In the genomic region with DNA sequence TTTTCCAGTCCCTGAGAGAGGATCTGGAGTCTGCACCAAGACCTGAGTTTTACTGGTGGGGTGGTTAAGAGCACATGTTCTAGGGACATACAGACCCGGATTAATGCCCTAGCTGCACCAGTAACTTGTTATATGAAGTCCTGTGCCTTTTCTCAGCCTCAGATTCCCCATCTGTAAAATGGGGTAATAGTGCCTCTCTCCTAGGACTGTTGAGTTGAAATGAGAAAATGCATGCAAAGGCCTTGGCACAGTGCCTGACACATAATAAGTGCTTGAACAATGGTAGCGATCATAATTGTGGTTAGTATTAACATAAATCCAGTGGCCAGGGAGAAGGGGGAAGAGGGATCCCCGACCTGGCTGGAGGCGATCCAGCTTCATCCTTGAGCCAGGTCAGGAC, we compare ENCODE assay signal across 13 cellular contexts. TPM values are rescaled to one million over a fixed set of nuclear protein-coding genes. Genes with fewer than 3 reads are reported as not detected.
A peak's percentile ranks its signal among the peaks of the same experiment; 100 is the strongest.
DNase-seq lines count a peak whose midpoint lies in the region; ATAC-seq and TF ChIP-seq lines count a peak whose summit lies in the region.
"Had no signal": no experiment of that assay in that cellular context is flagged by ENCODE, and none has a peak within 500 bp of the region (broad histone marks: within the 10 kb centered on the region; RNA-seq: fewer than 3 reads in every experiment).

No MANE protein-coding gene starts in this region.

- TF ChIP-seq POLR2A in IMR-90 (IDR thresholded peaks at IDR 0.05; ENCODE audit: low read depth, low read length): no peak

- peaks cover 44% of the 10 kb centered on the region for H3K9me1 ChIP-seq in IMR-90 (ENCODE audit: insufficient read depth, low read length)

- in situ Hi-C loops in IMR-90 (cut with MboI; ENCODE audit: low sequenced_read_pairs): no loop called here

- no peak for TF ChIP-seq RAD21 in IMR-90 (IDR thresholded peaks at IDR 0.05; ENCODE audit: low read length)

- no peak overlapping the region for H4K8ac ChIP-seq in IMR-90 (ENCODE audit: low read depth in 2 of 2, low read length in 2 of 2)

- H3K9ac ChIP-seq in IMR-90 (ENCODE audit: low read depth, low read length): no peak overlapping the region
- peak overlapping the region in 2 of 3 donors; percentile 40 to 71 for H3K9ac ChIP-seq in skeletal muscle tissue (ENCODE audit: low read depth in 1 of 3, low read length in 3 of 3)

- no peak overlapping the region for H2AK9ac ChIP-seq in IMR-90 (replicated peaks; ENCODE audit: low read depth, low read length, poor library complexity)

- H3K4me3 ChIP-seq in IMR-90 (ENCODE audit: insufficient read depth, low read depth, low read length): no peak overlapping the region
- no peak overlapping the region for H3K4me3 ChIP-seq in fibroblast of mammary gland (ENCODE audit: control insufficient read depth, low read depth, low read length)
- peak overlapping the region in 1 of 3 donors; percentile 22 for H3K4me3 ChIP-seq in skeletal muscle tissue (ENCODE audit: low read length in 3 of 3)
- H3K4me3 ChIP-seq: testis had no signal

- peaks cover 46 to 99% of the 10 kb centered on the region in 2 experiments for H3K79me1 ChIP-seq in IMR-90 (ENCODE audit: low read depth in 1 of 2, low read length in 2 of 2)

- H3K18ac ChIP-seq in IMR-90 (ENCODE audit: low read depth, low read length): no peak overlapping the region

- BruUV-seq in IMR-90 (replicated peaks; lab: Mats Ljungman, UMichigan): no TSS peak

- dilution Hi-C loops in IMR-90 (cut with HindIII; ENCODE audit: low sequenced_read_pairs, unreplicated experiment): no loop called here

- H4K91ac ChIP-seq in IMR-90 (ENCODE audit: insufficient read depth, low read depth, low read length): no peak overlapping the region

- no peak overlapping the region for H2AK5ac ChIP-seq in IMR-90 (ENCODE audit: low read depth, low read length)

- peaks cover 3% of the 10 kb centered on the region; the same call in 1 of the 2 replicates for H3K36me3 ChIP-seq in IMR-90 (ENCODE audit: control insufficient read depth, insufficient read depth, low read length)
- peaks cover 5 to 14% (median 12%) of the 10 kb centered on the region in 3 donors for H3K36me3 ChIP-seq in skeletal muscle tissue (ENCODE audit: control insufficient read depth in 3 of 3, insufficient read depth in 3 of 3, low read length in 3 of 3)

- H2BK5ac ChIP-seq in IMR-90 (ENCODE audit: low read depth, low read length, poor library complexity, severe bottlenecking): no peak overlapping the region

- H3K4me2 ChIP-seq in IMR-90 (ENCODE audit: low read depth, low read length): no peak overlapping the region

- H2BK20ac ChIP-seq in IMR-90 (ENCODE audit: low read depth, low read length): no peak overlapping the region

- no peak overlapping the region for H2BK120ac ChIP-seq in IMR-90 (ENCODE audit: low read depth, low read length)

- H3K9me3 ChIP-seq in IMR-90 (ENCODE audit: control insufficient read depth, insufficient read depth, low read length): no peaks in the 10 kb centered on the region
- no peaks in the 10 kb centered on the region for H3K9me3 ChIP-seq in skeletal muscle tissue (ENCODE audit: control insufficient read depth in 3 of 3, low read length in 3 of 3)
- H3K9me3 ChIP-seq: testis had no signal

- no peaks in the 10 kb centered on the region for H3K27me3 ChIP-seq in IMR-90 (ENCODE audit: control insufficient read depth, insufficient read depth, low read length)
- H3K27me3 ChIP-seq in skeletal muscle tissue (ENCODE audit: control insufficient read depth in 3 of 3, insufficient read depth in 3 of 3, low read length in 3 of 3): no peaks in the 10 kb centered on the region
- H3K27me3 ChIP-seq: testis had no signal

- no peak overlapping the region for H2AFZ ChIP-seq in IMR-90 (replicated peaks; ENCODE audit: low read length, poor library complexity)

- TF ChIP-seq CTCF in IMR-90 (conservative IDR thresholded peaks at IDR 0.05; ENCODE audit: low read depth, low read length) (no peak), fibroblast of mammary gland (conservative IDR thresholded peaks at IDR 0.05; ENCODE audit: control insufficient read depth, insufficient read depth, low read depth, low read length) (no peak)

- no peak overlapping the region for H3K56ac ChIP-seq in IMR-90 (ENCODE audit: extremely low read depth, insufficient read depth, low read length)

- no peak overlapping the region for H3K14ac ChIP-seq in IMR-90 (replicated peaks; ENCODE audit: low read depth, low read length)

- H3K27ac ChIP-seq in IMR-90 (ENCODE audit: insufficient read depth, low read length) (no peak overlapping the region), skeletal muscle tissue (ENCODE audit: low read depth, low read length) (peak overlapping the region; percentile 59)

- no peak overlapping the region for H4K5ac ChIP-seq in IMR-90 (ENCODE audit: low read depth, low read length)

- no peak overlapping the region for H3K4ac ChIP-seq in IMR-90 (ENCODE audit: low read depth, low read length)

- ATAC-seq in IMR-90 (ENCODE audit: low read depth) (no peak), GM18861 (IDR thresholded peaks at IDR 0.05; ENCODE audit: unreplicated experiment) (no peak), GM19397 (IDR thresholded peaks at IDR 0.05; ENCODE audit: unreplicated experiment) (no peak)
- ATAC-seq: activated T-cell treated with anti-CD3 and anti-CD28 coated beads, Interleukin-2, amount 50 U/mL, for 72 hours; T-cell had no signal

- CTCF ChIA-PET in IMR-90 (lab: Yijun Ruan, JAX): no interaction called here

- peak; percentile 38 for DNase-seq in IMR-90
- peak; percentile 21 for DNase-seq in NCI-H345 (lab: John Stamatoyannopoulos, UW)
- DNase-seq in fibroblast of mammary gland (ENCODE audit: low read depth): peak; percentile 54
- no peak for DNase-seq in activated CD8-positive, alpha-beta memory T cell treated with anti-CD3 and anti-CD28 coated beads, Interleukin-2, amount 50 U/mL, for 4 hours
- DNase-seq in NCI-H446 treated with DMSO at 0.1 percent for 48 hours (lab: John Stamatoyannopoulos, UW): no peak
- DNase-seq: activated CD4-positive, alpha-beta T cell treated with anti-CD3 and anti-CD28 coated beads for 4 hours; activated T-cell treated with anti-CD3 and anti-CD28 coated beads, Interleukin-2, amount 50 U/mL, for 72 hours; T-cell; testis had no signal

- H4K20me1 ChIP-seq in IMR-90 (ENCODE audit: insufficient read depth, low read length): peaks cover 91% of the 10 kb centered on the region

- POLR2A ChIA-PET in IMR-90 (lab: Charles Lee; ENCODE audit: unreplicated experiment): interaction anchor here (0.9 kb wide), 1 partner anchor 81 kb away, joined by 3 read pairs; a partner anchor contains a TSS

- H3K23ac ChIP-seq in IMR-90 (ENCODE audit: low read depth, low read length): no peak overlapping the region

- intact Hi-C loops in IMR-90 (cut with micrococcal nuclease): no loop called here

- no CpG with 5 or more reads among the region's 4 CpGs for WGBS in IMR-90 (ENCODE audit: extremely low coverage in 2 of 2, insufficient read length in 1 of 2), 2 experiments

- no peak overlapping the region for H2BK15ac ChIP-seq in IMR-90 (ENCODE audit: low read depth, low read length)

- H3K4me1 ChIP-seq in IMR-90 (ENCODE audit: control insufficient read depth, insufficient read depth, low read length): peaks cover 59% of the 10 kb centered on the region
- peaks cover 100% of the 10 kb centered on the region in 3 donors for H3K4me1 ChIP-seq in skeletal muscle tissue (ENCODE audit: control insufficient read depth in 3 of 3, insufficient read depth in 3 of 3, low read length in 3 of 3)

TF ChIP-seq in IMR-90, 13 proteins besides CTCF, POLR2A, EP300 and RAD21:
- TF ChIP-seq MAZ (IDR thresholded peaks at IDR 0.05; ENCODE audit: borderline replicate concordance, low read depth, low read length) (no peak), RCOR1 (IDR thresholded peaks at IDR 0.05; ENCODE audit: insufficient replicate concordance, low read length) (peak; percentile 34), SMC3 (IDR thresholded peaks at IDR 0.05; ENCODE audit: low read depth, low read length) (no peak), BHLHE40 (IDR thresholded peaks at IDR 0.05; ENCODE audit: low read depth, low read length) (no peak), MXI1 (IDR thresholded peaks at IDR 0.05; ENCODE audit: borderline replicate concordance, low read depth, low read length) (no peak), FOS (IDR thresholded peaks at IDR 0.05; ENCODE audit: low read depth, low read length) (no peak), NFE2L2 (IDR thresholded peaks at IDR 0.05; ENCODE audit: low read depth, low read length) (no peak), MAFK (IDR thresholded peaks at IDR 0.05; ENCODE audit: low read depth, low read length) (no peak)

RNA-seq across cellular contexts. Expression of a gene that starts 12.3 kb away (rescaled TPM):
- total RNA-seq in IMR-90 (2012; rRNA removed) (1.7 and 2.0 TPM in 2 replicates), skeletal muscle tissue (19.8 TPM)
- 11.6 and 16.1 TPM in 2 replicates for polyA plus RNA-seq in IMR-90 (2012; rRNA removed)
- 4.9 and 11.5 TPM in 2 replicates for polyA plus RNA-seq in IMR-90 (2012; cell fraction: cytosol; rRNA removed)
- polyA plus RNA-seq in IMR-90 (2012; cell fraction: nucleus; rRNA removed; ENCODE audit: low replicate concordance): 25.9 and 46.8 TPM in 2 replicates

RNA-seq across cellular contexts. Expression of a gene that starts 43.4 kb away (rescaled TPM):
- not detected in 2 replicates for total RNA-seq in IMR-90 (2012; rRNA removed)
- not detected in 2 replicates for polyA plus RNA-seq in IMR-90 (2012; rRNA removed)
- polyA plus RNA-seq in IMR-90 (2012; cell fraction: cytosol; rRNA removed): not detected in 2 replicates
- 0.08 TPM in 1 of 2 replicates, not detected in the other for polyA plus RNA-seq in IMR-90 (2012; cell fraction: nucleus; rRNA removed; ENCODE audit: low replicate concordance)
- total RNA-seq in skeletal muscle tissue: 2.6 TPM
- total RNA-seq: astrocyte had no signal

Comparison
In these comparisons a context has a peak if more than half of its experiments do, and no peak if none do; other contexts are left out.
1. DNase-seq: peak in IMR-90 (single experiment), NCI-H345 (single experiment) and fibroblast of mammary gland (single experiment); none in activated CD8-positive, alpha-beta memory T cell treated with anti-CD3 and anti-CD28 coated beads, Interleukin-2, amount 50 U/mL, for 4 hours (single experiment) and NCI-H446 treated with DMSO at 0.1 percent for 48 hours (single experiment).